Comparison of ENCODE assay signal across 13 cellular contexts in genomic region chr21:42525676-42526378, GRCh38. TPM values are rescaled to one million over a fixed set of nuclear protein-coding genes. Genes with fewer than 3 reads are reported as not detected.
A peak's percentile ranks its signal among the peaks of the same experiment; 100 is the strongest.
DNase-seq lines count a peak whose midpoint lies in the region; ATAC-seq and TF ChIP-seq lines count a peak whose summit lies in the region.
"Had no signal": no experiment of that assay in that cellular context is flagged by ENCODE, and none has a peak within 500 bp of the region (broad histone marks: within the 10 kb centered on the region; RNA-seq: fewer than 3 reads in every experiment).

No MANE protein-coding gene starts in this region.

- no peaks in the 10 kb centered on the region for H3K79me2 ChIP-seq in ACC112 (ENCODE audit: control insufficient read depth, insufficient read depth, low read length, unreplicated experiment)

- H3K27ac ChIP-seq in ACC112 (ENCODE audit: low read depth, low read length) (no peak overlapping the region), adrenal gland (peak overlapping the region in 3 of 5 donors; percentile 31 to 88 (median 70)), muscle layer of duodenum (ENCODE audit: low read length) (peak overlapping the region; percentile 77)

- H3K4me1 ChIP-seq in ACC112 (ENCODE audit: control insufficient read depth, insufficient read depth, low read length, unreplicated experiment) = peaks cover 25% of the 10 kb centered on the region
- H3K4me1 ChIP-seq in adrenal gland (replicated peaks in 1 of 2) = peaks cover 13 to 29% of the 10 kb centered on the region in 2 donors
- H3K4me1 ChIP-seq in muscle layer of duodenum (ENCODE audit: control insufficient read depth in 1 of 2, insufficient read depth in 2 of 2, low read length in 2 of 2) = peaks cover 28 to 36% of the 10 kb centered on the region in 2 donors

- no peaks in the 10 kb centered on the region for H3K27me3 ChIP-seq in ACC112 (ENCODE audit: insufficient read depth, low read length)
- no peaks in the 10 kb centered on the region for H3K27me3 ChIP-seq in adrenal gland
- H3K27me3 ChIP-seq in muscle layer of duodenum (ENCODE audit: low read depth, low read length) = no peaks in the 10 kb centered on the region

- peak overlapping the region; percentile 69 for H3K4me3 ChIP-seq in ACC112 (ENCODE audit: low read depth, low read length)
- peak overlapping the region; percentile 34; the same call in 1 of the 2 replicates for H3K4me3 ChIP-seq in GM12865 (ENCODE audit: low read depth, low read length)
- H3K4me3 ChIP-seq in adrenal gland = no peak overlapping the region
- H3K4me3 ChIP-seq in muscle layer of duodenum (ENCODE audit: low read depth in 1 of 2, low read length in 2 of 2) = peak overlapping the region in 1 of 2 donors; percentile 21
- H3K4me3 ChIP-seq: mucosa of descending colon had no signal

- TF ChIP-seq CTCF in GM12865 (IDR thresholded peaks at IDR 0.05; ENCODE audit: insufficient read depth, low read depth, low read length, missing control alignments) (no peak), adrenal gland (IDR thresholded peaks at IDR 0.05) (no peak)

- intact Hi-C loops in adrenal gland (cut with DNase I) = no loop called here

- H3K9me3 ChIP-seq in adrenal gland (replicated peaks in 1 of 3) = no peaks in the 10 kb centered on the region
- no peaks in the 10 kb centered on the region for H3K9me3 ChIP-seq in muscle layer of duodenum (ENCODE audit: control insufficient read depth in 1 of 2, low read length in 2 of 2)
- H3K9me3 ChIP-seq: mucosa of descending colon had no signal

- H2AFZ ChIP-seq in ACC112 (ENCODE audit: low read length, unreplicated experiment) = peak overlapping the region; percentile 83

- WGBS in adrenal gland, 4 donors = 76 to 84% (median 81%) methylated on average over 9 of the region's 9 CpGs

- no peak for DNase-seq in GM12865 (ENCODE audit: low read depth)
- DNase-seq in adrenal gland = peak in 2 of 7 donors; percentile 18 to 36
- DNase-seq in germinal center (ENCODE audit: low spot score) = no peak
- DNase-seq in OCI-M2 (lab: John Stamatoyannopoulos, UW; ENCODE audit: unreplicated experiment) = no peak
- DNase-seq: activated CD4-positive, CD25-positive, alpha-beta regulatory T cell; activated gamma-delta T cell; hippocampal formation; stimulated activated CD4-positive, alpha-beta T cell treated with anti-CD3 and anti-CD28 coated beads, Interleukin-12 subunit alpha, Interleukin-12 subunit beta, amount 100 ng/mL, for 4 hours had no signal

- no peaks in the 10 kb centered on the region for H3K36me3 ChIP-seq in ACC112 (ENCODE audit: insufficient read depth, low read length)
- H3K36me3 ChIP-seq in adrenal gland (replicated peaks in 1 of 2) = peaks cover 0 to 7% of the 10 kb centered on the region in 2 donors
- peaks cover 5 to 17% of the 10 kb centered on the region in 2 donors for H3K36me3 ChIP-seq in muscle layer of duodenum (ENCODE audit: control insufficient read depth in 1 of 2, insufficient read depth in 2 of 2, low read length in 2 of 2)

- TF ChIP-seq POLR2A in adrenal gland (IDR thresholded peaks at IDR 0.05) = no peak

- ATAC-seq in GM19035 (IDR thresholded peaks at IDR 0.05; ENCODE audit: unreplicated experiment) (no peak), GM19397 (IDR thresholded peaks at IDR 0.05; ENCODE audit: unreplicated experiment) (no peak)

RNA-seq across cellular contexts. Expression of gene SLC37A1, which starts 12.2 kb away (rescaled TPM):
- total RNA-seq in adrenal gland = 10 to 100 TPM in 7 of 8 donors, 1 to 10 TPM in 1; 7.4 to 27.2 (median 18.7) TPM
- polyA plus RNA-seq in adrenal gland = 10 to 100 TPM; 11.0 to 16.7 (median 14.3) TPM

RNA-seq across cellular contexts. Expression of gene RSPH1, which starts 29.8 kb away (rescaled TPM):
- total RNA-seq in adrenal gland = 1 to 10 TPM in 1 of 8 donors, under 1 TPM in 5, not detected in 2; 0.13 to 1.4 (median 0.72) TPM
- 1 to 10 TPM; 1.2 to 5.8 (median 3.2) TPM for polyA plus RNA-seq in adrenal gland

Comparison
In these comparisons a context has a peak if more than half of its experiments do, and no peak if none do; other contexts are left out.
1. H3K4me3 ChIP-seq: peak in ACC112 (single experiment) and GM12865 (single experiment); none in adrenal gland (0 of 4).